Comparison of ENCODE assay signal across 19 cellular contexts in the genomic region with DNA sequence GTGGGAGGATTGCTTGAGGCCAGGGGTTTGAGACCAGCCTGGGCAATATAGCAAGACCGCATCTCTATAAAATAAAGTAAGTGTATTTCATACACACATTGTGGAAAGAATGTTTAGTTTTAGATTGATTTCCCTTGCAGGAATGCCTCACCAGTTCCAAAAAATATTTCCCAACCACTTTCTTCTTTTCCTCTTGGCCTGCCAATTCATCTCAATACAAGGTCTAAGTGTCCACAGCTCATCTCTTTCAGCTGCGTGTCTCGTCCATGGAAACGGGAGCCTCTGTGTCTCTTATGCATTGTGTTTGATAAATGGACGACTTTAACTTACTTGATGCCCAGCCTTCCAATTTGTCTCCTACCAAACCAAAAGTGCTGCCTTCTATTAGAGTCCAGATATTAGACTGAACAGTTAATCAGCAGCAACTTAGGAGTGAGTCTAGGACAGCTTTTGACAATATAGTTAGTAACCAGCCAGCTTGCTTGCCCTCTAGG. TPM values are rescaled to one million over a fixed set of nuclear protein-coding genes. Genes with fewer than 3 reads are reported as not detected.
"Had no signal": no experiment of that assay in that cellular context is flagged by ENCODE, and none has a peak within 500 bp of the region (broad histone marks: within the 10 kb centered on the region; RNA-seq: fewer than 3 reads in every experiment).

No MANE protein-coding gene starts in this region.

- DNase-seq: activated CD4-positive, alpha-beta T cell treated with anti-CD3 and anti-CD28 coated beads, Interleukin-2, amount 50 U/mL, for 4 hours; activated effector memory CD4-positive, alpha-beta T cell treated with anti-CD3 and anti-CD28 coated beads, Interleukin-2, amount 50 U/mL, for 16 hours; activated naive CD8-positive, alpha-beta T cell treated with anti-CD3 and anti-CD28 coated beads for 36 hours; activated T-cell treated with anti-CD3 and anti-CD28 coated beads, Interleukin-2, amount 50 U/mL, for 4 hours; anterior cingulate cortex; midbrain; naive thymus-derived CD4-positive, alpha-beta T cell; sigmoid colon; stimulated activated CD4-positive, alpha-beta T cell treated with anti-CD3 and anti-CD28 coated beads, Interleukin-2, amount 100 ng/mL, for 24 hours; stimulated activated naive CD4-positive, alpha-beta T cell; T-helper 2 cell; upper lobe of left lung had no signal

- H3K4me1 ChIP-seq: sigmoid colon, upper lobe of left lung had no signal

- FAIRE-seq: TTC549 had no signal

- H3K27me3 ChIP-seq: sigmoid colon, upper lobe of left lung had no signal

- H3K27ac ChIP-seq: sigmoid colon, upper lobe of left lung had no signal

- H3K4me3 ChIP-seq: sigmoid colon, upper lobe of left lung had no signal

- H3K9me3 ChIP-seq: sigmoid colon, upper lobe of left lung had no signal

- ATAC-seq: activated T-cell treated with anti-CD3 and anti-CD28 coated beads, Interleukin-2, amount 50 U/mL, for 4 hours; naive thymus-derived CD4-positive, alpha-beta T cell had no signal

RNA-seq across cellular contexts. Expression of a gene that starts 37.6 kb away (rescaled TPM):
- total RNA-seq: activated naive CD8-positive, alpha-beta T cell treated with anti-CD3 and anti-CD28 coated beads for 36 hours; activated T-cell treated with anti-CD3 and anti-CD28 coated beads, Interleukin-2, amount 50 U/mL, for 4 hours; cerebellum; dermis microvascular lymphatic vessel endothelial cell; fibroblast of lung; kidney epithelial cell; liver; naive thymus-derived CD4-positive, alpha-beta T cell; pulmonary artery endothelial cell; sigmoid colon; upper lobe of left lung had no signal
- polyA plus RNA-seq: fibroblast of lung; liver; naive thymus-derived CD4-positive, alpha-beta T cell; sigmoid colon had no signal
